Comparison of ENCODE assay signal across 1 cellular context in genomic region chr13:49996166-49996915, GRCh38.
A peak's percentile ranks its signal among the peaks of the same experiment; 100 is the strongest.
TF ChIP-seq lines count a peak whose summit lies in the region.

No MANE protein-coding gene starts in this region.

TF ChIP-seq in HepG2, 621 proteins besides CTCF, POLR2A, EP300 and RAD21 (continued from another document and continues in another):
- TF ChIP-seq CSRNP1 (CRISPR knock-in tag; IDR thresholded peaks at IDR 0.05), result 0 out of 2 replicates have a peak, but pooled peaks have one; percentile 6
- TF ChIP-seq ZNF563 (CRISPR knock-in tag; IDR thresholded peaks at IDR 0.05), result 0 out of 2 replicates have a peak, but pooled peaks have one; percentile 51
- TF ChIP-seq ZNF75D (CRISPR knock-in tag; IDR thresholded peaks at IDR 0.05; ENCODE audit: borderline replicate concordance), result 0 out of 2 replicates have a peak, but pooled peaks have one; percentile 22
- no peak for TF ChIP-seq SP4 (CRISPR knock-in tag; IDR thresholded peaks at IDR 0.05)
- 0 out of 2 replicates have a peak, but pooled peaks have one; percentile 4 for TF ChIP-seq MAF1 (CRISPR knock-in tag; IDR thresholded peaks at IDR 0.05; ENCODE audit: borderline replicate concordance)
- peak; percentile 13; the same call in 1 of the 2 replicates for TF ChIP-seq ZNF792 (CRISPR knock-in tag; IDR thresholded peaks at IDR 0.05)
- TF ChIP-seq ZNF256 (CRISPR knock-in tag; conservative IDR thresholded peaks at IDR 0.05), result no peak
- TF ChIP-seq RBFOX2 (IDR thresholded peaks at IDR 0.05; ENCODE audit: low read depth, low read length), result peak; percentile 77
- peak; percentile 38; the same call in 1 of the 2 replicates for TF ChIP-seq PATZ1 (CRISPR knock-in tag; IDR thresholded peaks at IDR 0.05)
- no peak for TF ChIP-seq NR3C1 (CRISPR knock-in tag; IDR thresholded peaks at IDR 0.05)
- peak; percentile 38 for TF ChIP-seq SKI (IDR thresholded peaks at IDR 0.05; ENCODE audit: partially characterized antibody)
- TF ChIP-seq POLR2G (IDR thresholded peaks at IDR 0.05; ENCODE audit: low read depth, low read length), result peak; percentile 79
- TF ChIP-seq ZNF329 (CRISPR knock-in tag; IDR thresholded peaks at IDR 0.05; ENCODE audit: low read depth), result no peak
- TF ChIP-seq ZHX2 (IDR thresholded peaks at IDR 0.05; ENCODE audit: low read depth), result no peak
- TF ChIP-seq ZHX2 (CRISPR knock-in tag; IDR thresholded peaks at IDR 0.05; ENCODE audit: borderline replicate concordance), result no peak
- TF ChIP-seq DMAP1 (CRISPR knock-in tag; IDR thresholded peaks at IDR 0.05), result 0 out of 2 replicates have a peak, but pooled peaks have one; percentile 17
- TF ChIP-seq BRD4 (CRISPR knock-in tag; IDR thresholded peaks at IDR 0.05), result peak; percentile 48; the same call in 1 of the 2 replicates
- peak; percentile 56 for TF ChIP-seq AGO2 (optimal IDR thresholded peaks at IDR 0.05; ENCODE audit: low read depth, low read length)
- no peak for TF ChIP-seq FOXA3 (CRISPR knock-in tag; IDR thresholded peaks at IDR 0.05)
- peak; percentile 83 for TF ChIP-seq TFDP2 (CRISPR knock-in tag; IDR thresholded peaks at IDR 0.05)
- TF ChIP-seq CREBL2 (CRISPR knock-in tag; IDR thresholded peaks at IDR 0.05; ENCODE audit: borderline replicate concordance), result no peak
- no peak for TF ChIP-seq ZNF770 (CRISPR knock-in tag; IDR thresholded peaks at IDR 0.05)
- TF ChIP-seq ZNF414 (CRISPR knock-in tag; IDR thresholded peaks at IDR 0.05), result peak; percentile 63; the same call in 1 of the 2 replicates
- TF ChIP-seq FOXA1 (IDR thresholded peaks at IDR 0.05), result no peak
- 0 out of 2 replicates have a peak, but pooled peaks have one; percentile 1 for TF ChIP-seq FOXA1 (CRISPR knock-in tag; IDR thresholded peaks at IDR 0.05)
- peak; percentile 37 for TF ChIP-seq PHF8 (CRISPR knock-in tag; IDR thresholded peaks at IDR 0.05)
- peak; percentile 7 for TF ChIP-seq PCBP2 (optimal IDR thresholded peaks at IDR 0.05; ENCODE audit: low read depth, low read length, poor library complexity, severe bottlenecking)
- no peak for TF ChIP-seq IRF2 (CRISPR knock-in tag; IDR thresholded peaks at IDR 0.05)
- TF ChIP-seq TGIF2 (CRISPR knock-in tag; IDR thresholded peaks at IDR 0.05), result no peak
- no peak for TF ChIP-seq NAIF1 (CRISPR knock-in tag; IDR thresholded peaks at IDR 0.05; ENCODE audit: borderline replicate concordance)
- no peak for TF ChIP-seq TCF7 (IDR thresholded peaks at IDR 0.05; ENCODE audit: low read depth)
- TF ChIP-seq ETV5 (CRISPR knock-in tag; IDR thresholded peaks at IDR 0.05; ENCODE audit: borderline replicate concordance), result peak; percentile 84
- no peak for TF ChIP-seq EZH2 (conservative IDR thresholded peaks at IDR 0.05; ENCODE audit: low read depth, low read length)
- 0 out of 2 replicates have a peak, but pooled peaks have one; percentile 20 for TF ChIP-seq ZNF747 (CRISPR knock-in tag; IDR thresholded peaks at IDR 0.05; ENCODE audit: borderline replicate concordance)
- TF ChIP-seq ZNF552 (CRISPR knock-in tag; IDR thresholded peaks at IDR 0.05; ENCODE audit: borderline replicate concordance), result no peak
- TF ChIP-seq TRIM22 (IDR thresholded peaks at IDR 0.05), result no peak
- peak; percentile 66; the same call in 1 of the 2 replicates for TF ChIP-seq ZNF281 (CRISPR knock-in tag; IDR thresholded peaks at IDR 0.05; ENCODE audit: borderline replicate concordance)
- TF ChIP-seq KMT2A (CRISPR knock-in tag; IDR thresholded peaks at IDR 0.05), result 0 out of 2 replicates have a peak, but pooled peaks have one; percentile 38
- TF ChIP-seq ZNF724P (CRISPR knock-in tag; IDR thresholded peaks at IDR 0.05; ENCODE audit: borderline replicate concordance), result no peak
- 0 out of 2 replicates have a peak, but pooled peaks have one; percentile 23 for TF ChIP-seq SALL2 (CRISPR knock-in tag; IDR thresholded peaks at IDR 0.05)
- TF ChIP-seq MTA1 (CRISPR knock-in tag; IDR thresholded peaks at IDR 0.05; ENCODE audit: borderline replicate concordance), result peak; percentile 28; the same call in 1 of the 2 replicates
- TF ChIP-seq ZNF777 (CRISPR knock-in tag; IDR thresholded peaks at IDR 0.05), result peak; percentile 72
- TF ChIP-seq GTF2F1 (IDR thresholded peaks at IDR 0.05; ENCODE audit: low read length), result no peak
- no peak for TF ChIP-seq CBFB (CRISPR knock-in tag; IDR thresholded peaks at IDR 0.05)
- peak; percentile 55 for TF ChIP-seq GABPA (IDR thresholded peaks at IDR 0.05; ENCODE audit: low read depth, low read length)
- no peak for TF ChIP-seq GABPA (CRISPR knock-in tag; IDR thresholded peaks at IDR 0.05; ENCODE audit: low read depth)
- TF ChIP-seq ZBTB38 (CRISPR knock-in tag; IDR thresholded peaks at IDR 0.05), result 0 out of 2 replicates have a peak, but pooled peaks have one; percentile 26
